ENCODE assay signal across 19 cellular contexts in the genomic region with DNA sequence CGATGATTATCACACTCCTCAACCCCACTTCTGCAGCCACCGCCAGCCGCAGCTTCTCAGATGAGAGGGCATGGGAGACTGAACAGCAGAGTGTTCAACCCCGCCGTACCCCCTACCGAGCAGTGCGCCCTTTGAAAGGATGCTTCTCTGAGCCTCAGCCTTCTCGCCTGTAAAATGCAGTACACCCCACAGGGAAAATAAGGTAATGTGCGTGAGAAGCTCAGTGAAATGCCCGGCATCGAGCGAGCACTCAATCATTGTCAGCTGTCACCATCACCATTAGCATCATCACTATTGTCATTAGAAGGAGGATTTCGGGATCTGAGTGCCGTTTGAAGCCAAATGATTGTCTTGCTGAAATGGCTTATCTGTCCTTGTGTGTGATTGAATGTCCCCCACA. TPM values are rescaled to one million over a fixed set of nuclear protein-coding genes. Genes with fewer than 3 reads are reported as not detected.
DNase-seq lines count a peak whose midpoint lies in the region; ATAC-seq, FAIRE-seq and TF ChIP-seq lines count a peak whose summit lies in the region.
"Had no signal": no experiment of that assay in that cellular context is flagged by ENCODE, and none has a peak within 500 bp of the region (broad histone marks: within the 10 kb centered on the region; RNA-seq: fewer than 3 reads in every experiment).

No MANE protein-coding gene starts in this region.

- intact Hi-C loops in K562 (cut with micrococcal nuclease) = no loop called here

- H2AFZ ChIP-seq in K562 (ENCODE audit: low read depth, low read length) = no peak overlapping the region
- H2AFZ ChIP-seq in keratinocyte (ENCODE audit: control insufficient read depth, low read length) = no peak overlapping the region

- peaks cover 4 to 33% of the 10 kb centered on the region in 2 experiments; a peak in 3 of 5 replicates for H3K27me3 ChIP-seq in K562 (ENCODE audit: control insufficient read depth in 2 of 2, insufficient read depth in 2 of 2, low read length in 2 of 2)
- H3K27me3 ChIP-seq in keratinocyte (ENCODE audit: control insufficient read depth, extremely low read depth, insufficient read depth, low read length) = no peaks in the 10 kb centered on the region
- H3K27me3 ChIP-seq in CD8-positive, alpha-beta memory T cell (ENCODE audit: insufficient read depth, low read length, poor library complexity, severe bottlenecking) = no peaks in the 10 kb centered on the region
- H3K27me3 ChIP-seq: BLaER1, Peyer's patch had no signal

- H3K9me3 Mint-ChIP-seq in CD8-positive, alpha-beta memory T cell = no peaks in the 10 kb centered on the region
- H3K9me3 Mint-ChIP-seq: CD8-positive, alpha-beta T cell; HFFc6 had no signal

- H3K79me2 ChIP-seq in K562 (ENCODE audit: control insufficient read depth, insufficient read depth, low read length) (no peaks in the 10 kb centered on the region), keratinocyte (ENCODE audit: control insufficient read depth, insufficient read depth, low read length) (peaks cover 8% of the 10 kb centered on the region)

- H3K27me3 Mint-ChIP-seq in CD8-positive, alpha-beta memory T cell = peaks cover 0 to 4% of the 10 kb centered on the region in 2 donors

- H3K4me3 ChIP-seq in K562 = no peak overlapping the region
- no peak overlapping the region for H3K4me3 ChIP-seq in keratinocyte (ENCODE audit: control insufficient read depth in 2 of 3, extremely low read depth in 1 of 3, insufficient read depth in 2 of 3, low read depth in 1 of 3, low read length in 3 of 3)
- H3K4me3 ChIP-seq in CD8-positive, alpha-beta memory T cell (ENCODE audit: low read length) = no peak overlapping the region
- H3K4me3 ChIP-seq: BLaER1, Peyer's patch had no signal

- H3K4me1 ChIP-seq in K562 (replicated peaks in 1 of 2; ENCODE audit: control insufficient read depth in 2 of 2, insufficient read depth in 2 of 2, low read length in 2 of 2) = peaks cover 14 to 21% of the 10 kb centered on the region in 2 experiments; a peak in 4 of 5 replicates
- peaks cover 65% of the 10 kb centered on the region for H3K4me1 ChIP-seq in keratinocyte (ENCODE audit: control insufficient read depth, extremely low read depth, insufficient read depth, low read length)
- H3K4me1 ChIP-seq in CD8-positive, alpha-beta memory T cell (ENCODE audit: insufficient read depth, low read length) = no peaks in the 10 kb centered on the region

- H3K4me1 Mint-ChIP-seq in CD8-positive, alpha-beta memory T cell = no peaks in the 10 kb centered on the region

- TF ChIP-seq RAD21 in K562 (CRISPR knock-in tag; conservative IDR thresholded peaks at IDR 0.05 in 1 of 2, IDR thresholded peaks at IDR 0.05 in 1 of 2) = no peak

- POLR2A ChIA-PET in K562 (lab: Yijun Ruan, JAX) = interaction anchor here (0.5 to 0.6 kb wide), 2 partner anchors 15 to 804 kb away, joined by 3 to 4 read pairs; no protein-coding TSS in a partner anchor
- POLR2A ChIA-PET in CD8-positive, alpha-beta memory T cell (lab: Charles Lee) = no interaction called here

- BruUV-seq in K562 (replicated peaks; lab: Mats Ljungman, UMichigan) = no TSS peak

- no peak for FAIRE-seq in K562 (lab: Jason Lieb, UNC)
- no peak for FAIRE-seq in keratinocyte (lab: Jason Lieb, UNC)
- FAIRE-seq: H1 had no signal

- no peak for TF ChIP-seq EP300 in K562 (IDR thresholded peaks at IDR 0.05; ENCODE audit: low read length)

- in situ Hi-C loops in K562 (cut with MboI) = loop anchor here (25.0 kb wide), 1 partner anchor 462 kb away; no protein-coding TSS in a partner anchor
- in situ Hi-C loops in GM13976 (cut with MboI; ENCODE audit: low sequenced_read_pairs, unreplicated experiment) = no loop called here

- H3K27ac ChIP-seq in K562 (ENCODE audit: extremely low read depth, low read depth, low read length) (no peak overlapping the region), keratinocyte (ENCODE audit: control insufficient read depth, insufficient read depth, low read length) (peak overlapping the region; percentile 96)
- H3K27ac ChIP-seq in CD8-positive, alpha-beta memory T cell (ENCODE audit: low read depth, low read length) = no peak overlapping the region

- H3K27ac Mint-ChIP-seq in CD8-positive, alpha-beta memory T cell = no peak overlapping the region
- H3K27ac Mint-ChIP-seq: CD8-positive, alpha-beta T cell; HFFc6 had no signal

- dilution Hi-C loops in keratinocyte (cut with MboI; ENCODE audit: extremely low pct_ligation_motif_present, low sequenced_read_pairs) = no loop called here

- no peaks in the 10 kb centered on the region for H3K36me3 Mint-ChIP-seq in CD8-positive, alpha-beta memory T cell
- H3K36me3 Mint-ChIP-seq: CD8-positive, alpha-beta T cell had no signal

- H3K36me3 ChIP-seq in K562 (ENCODE audit: control insufficient read depth, insufficient read depth, low read length) (no peaks in the 10 kb centered on the region), keratinocyte (ENCODE audit: control insufficient read depth in 2 of 2, extremely low read depth in 1 of 2, insufficient read depth in 2 of 2, low read length in 2 of 2) (peaks cover 57 to 69% of the 10 kb centered on the region in 2 experiments)
- H3K36me3 ChIP-seq in CD8-positive, alpha-beta memory T cell (ENCODE audit: insufficient read depth, low read length) = no peaks in the 10 kb centered on the region
- H3K36me3 ChIP-seq: BLaER1, Peyer's patch had no signal

- CTCF ChIA-PET in K562 (lab: Yijun Ruan, JAX; ENCODE audit: low intra/inter-chr PET ratio) = no interaction called here
- CTCF ChIA-PET in CD8-positive, alpha-beta memory T cell (lab: Charles Lee) = no interaction called here

- peaks cover 8% of the 10 kb centered on the region; the same call in 1 of the 2 replicates for H4K20me1 ChIP-seq in K562 (replicated peaks; ENCODE audit: control insufficient read depth, insufficient read depth, low read length)
- H4K20me1 ChIP-seq in keratinocyte (ENCODE audit: control insufficient read depth, extremely low read depth, insufficient read depth, low read length) = no peaks in the 10 kb centered on the region
- H4K20me1 ChIP-seq: BLaER1 had no signal

- peak; percentile 5 for DNase-seq in NCI-H748 (lab: John Stamatoyannopoulos, UW; ENCODE audit: unreplicated experiment)
- DNase-seq in NCI-H748 treated with DMSO at 0.1 percent for 48 hours (lab: John Stamatoyannopoulos, UW) = no peak
- no peak for DNase-seq in K562 (ENCODE audit: extremely low read depth in 1 of 4, low spot score in 3 of 4)
- no peak for DNase-seq in keratinocyte (ENCODE audit: low read depth, low spot score)
- DNase-seq in GM13976 (ENCODE audit: low spot score) = no peak
- no peak for DNase-seq in erythroblast (lab: John Stamatoyannopoulos, UW)
- no peak for DNase-seq in NCI-H526 (lab: John Stamatoyannopoulos, UW)
- DNase-seq in CD8-positive, alpha-beta memory T cell = no peak
- DNase-seq: CD8-positive, alpha-beta T cell; MM.1S; NCI-H1092 treated with DMSO at 0.1 percent for 48 hours; NCI-H187 treated with DMSO at 0.1 percent for 48 hours; NCI-H2171; SHP77 had no signal

- H3K4me2 ChIP-seq in K562 (ENCODE audit: insufficient read depth, low read length) = no peak overlapping the region
- H3K4me2 ChIP-seq in keratinocyte (ENCODE audit: control insufficient read depth, extremely low read depth, insufficient read depth, low read depth, low read length) = peak overlapping the region; percentile 0

- H3K9ac ChIP-seq in K562 (ENCODE audit: insufficient read depth in 1 of 2, low read depth in 2 of 2, low read length in 2 of 2) = 0 out of 4 replicates have a peak overlapping the region, but pooled peaks of 1 of the 2 experiments have one; percentile 15
- peak overlapping the region; percentile 84 for H3K9ac ChIP-seq in keratinocyte (ENCODE audit: control insufficient read depth, extremely low read depth, insufficient read depth, low read length)
- H3K9ac ChIP-seq: BLaER1 had no signal

- no peak for ATAC-seq in K562
- ATAC-seq: CD8-positive, alpha-beta T cell had no signal

- WGBS in K562 (ENCODE audit: insufficient coverage, low coverage, missing lambda C conversion rate) = 48% methylated on average over 14 of the region's 14 CpGs

- H3K9me1 ChIP-seq in K562 (ENCODE audit: control insufficient read depth, insufficient read depth, low read length) = peaks cover 5% of the 10 kb centered on the region
- H3K9me1 ChIP-seq in keratinocyte (ENCODE audit: control insufficient read depth, extremely low read depth, insufficient read depth, low read length) = peaks cover 5% of the 10 kb centered on the region

- no peak for TF ChIP-seq CTCF in K562 (IDR thresholded peaks at IDR 0.05 in 2 of 3, conservative IDR thresholded peaks at IDR 0.05 in 1 of 3; ENCODE audit: insufficient read depth in 2 of 3, low read depth in 1 of 3, low read length in 3 of 3)
- no peak for TF ChIP-seq CTCF in keratinocyte (optimal IDR thresholded peaks at IDR 0.05 in 1 of 3, IDR thresholded peaks at IDR 0.05 in 1 of 3, conservative IDR thresholded peaks at IDR 0.05 in 1 of 3; ENCODE audit: extremely low read depth in 1 of 3, insufficient read depth in 2 of 3, low read length in 3 of 3)
- no peak for TF ChIP-seq CTCF in GM13976 (IDR thresholded peaks at IDR 0.05; ENCODE audit: borderline replicate concordance, control extremely low read depth, extremely low read depth, insufficient read depth, missing control alignments)

- no peak overlapping the region for H3K4me3 Mint-ChIP-seq in CD8-positive, alpha-beta memory T cell
- H3K4me3 Mint-ChIP-seq: CD8-positive, alpha-beta T cell; HFFc6 had no signal

- no peaks in the 10 kb centered on the region for H3K9me3 ChIP-seq in K562 (replicated peaks; ENCODE audit: control insufficient read depth, insufficient read depth, low read depth, low read length)
- no peaks in the 10 kb centered on the region for H3K9me3 ChIP-seq in keratinocyte (ENCODE audit: control insufficient read depth, low read depth, low read length)
- H3K9me3 ChIP-seq in CD8-positive, alpha-beta memory T cell (ENCODE audit: low read length) = no peaks in the 10 kb centered on the region
- H3K9me3 ChIP-seq: BLaER1, Peyer's patch had no signal

- TF ChIP-seq POLR2A in K562 (conservative IDR thresholded peaks at IDR 0.05) (no peak), erythroblast (IDR thresholded peaks at IDR 0.05; ENCODE audit: low read length) (no peak)

RNA-seq across cellular contexts. Expression of gene TRIM29, which starts 13.6 kb away (rescaled TPM):
- 0.21 TPM in 1 of 2 replicates, not detected in the other for total RNA-seq in K562 (2011; cell fraction: chromatin; rRNA removed; ENCODE audit: low replicate concordance)
- not detected in 2 replicates for total RNA-seq in K562 (2011; cell fraction: nucleolus; rRNA removed)
- 0.76 TPM in 1 of 2 replicates, not detected in the other for total RNA-seq in K562 (2011; cell fraction: nucleoplasm; rRNA removed)
- total RNA-seq in K562 (2014; rRNA removed) (0.16 TPM in 1 of 2 replicates, not detected in the other), K562 (2014; rRNA removed; fragmentation: Illumina TruSeq; extraction: Trizol) (0.15 and 0.41 TPM in 2 replicates), K562 (2015; rRNA removed; fragmentation: Illumina TruSeq; extraction: Trizol) (0.19 TPM in 1 of 2 replicates, not detected in the other), K562 (2021) (0.31 and 1.4 TPM in 2 replicates)
- polyA plus RNA-seq in K562 (2011; rRNA removed) (0.19 and 0.65 TPM in 2 replicates), K562 (2014; fragmentation: Illumina TruSeq; extraction: Trizol) (0.74 and 0.75 TPM in 2 replicates), K562 (2014; fragmentation: Nextera tagmentation; extraction: Ambion mirVana) (under 1 TPM; 0.41 to 0.42 TPM), K562 (2014; rRNA removed) (0.08 and 0.93 TPM in 2 replicates), keratinocyte (303 to 611 TPM (median 463 TPM) in 3 replicates)
- polyA plus RNA-seq in K562 (2011; cell fraction: cytosol; rRNA removed) = 0.28 and 0.75 TPM in 2 replicates
- 0.34 TPM in 1 of 2 replicates, not detected in the other for polyA plus RNA-seq in K562 (2011; cell fraction: nucleus; rRNA removed)
- polyA plus RNA-seq in K562 (2012) = 0.39 and 0.87 TPM in 2 replicates
- polyA minus RNA-seq in K562 (2011; rRNA and poly(A)+ RNA removed) = 0.36 and 0.63 TPM in 2 replicates
- polyA minus RNA-seq in K562 (2011; cell fraction: cytosol; rRNA and poly(A)+ RNA removed) = 0.95 and 2.9 TPM in 2 replicates
- polyA minus RNA-seq in K562 (2011; cell fraction: nucleus; rRNA and poly(A)+ RNA removed) = 0.22 and 0.27 TPM in 2 replicates
- polyA plus RNA-seq in keratinocyte (2011; ENCODE audit: low read depth) = 1,306 TPM
- 465 and 526 TPM in 2 replicates for polyA plus RNA-seq in keratinocyte (2011; cell fraction: cytosol; rRNA removed)
- polyA plus RNA-seq in keratinocyte (2011; cell fraction: nucleus; rRNA removed) = 422 and 529 TPM in 2 replicates
- 316 and 929 TPM in 2 replicates for polyA plus RNA-seq in keratinocyte (2012; ENCODE audit: low replicate concordance)
- polyA minus RNA-seq in keratinocyte = 758 to 1,045 TPM (median 830 TPM) in 3 replicates
- 496 TPM for polyA minus RNA-seq in keratinocyte (2011; cell fraction: cytosol; rRNA and poly(A)+ RNA removed)
- polyA minus RNA-seq in keratinocyte (2011; cell fraction: nucleus; rRNA and poly(A)+ RNA removed) = 293 and 344 TPM in 2 replicates
- total RNA-seq in CD8-positive, alpha-beta memory T cell = not detected
- not detected for polyA plus RNA-seq in CD8-positive, alpha-beta memory T cell
- total RNA-seq: CD8-positive, alpha-beta T cell; NCI-H460 had no signal

Comparison
In these comparisons a context has a peak if more than half of its experiments do, and no peak if none do; other contexts are left out.
1. RNA of gene TRIM29, which starts 13.6 kb away (polyA plus RNA-seq): 303 to 1,306 TPM in keratinocyte; 0.08 to 0.93 TPM in K562 and not detected in CD8-positive, alpha-beta memory T cell (single experiment); every median in the first group is over 100 times any median in the second.